In the genomic region with DNA sequence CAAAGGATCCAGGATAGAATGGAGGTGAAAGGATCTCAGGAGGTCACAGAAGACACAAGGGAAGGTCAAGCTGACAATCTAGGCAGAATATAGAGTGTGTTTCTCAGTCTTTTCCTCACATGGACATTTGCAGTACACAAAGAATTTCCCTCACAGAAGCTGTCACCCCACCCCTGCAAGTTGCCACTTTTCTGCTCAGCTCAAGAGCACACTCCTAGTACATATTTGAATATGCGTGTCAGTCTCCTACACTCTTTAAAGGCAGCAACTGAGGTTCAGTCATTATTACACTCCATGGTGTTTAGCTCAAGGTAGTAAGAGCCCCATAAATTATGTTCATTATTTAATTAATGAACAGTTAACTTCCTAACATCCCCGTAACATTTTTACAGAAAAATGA, we compare ENCODE assay signal across 24 cellular contexts. TPM values are rescaled to one million over a fixed set of nuclear protein-coding genes. Genes with fewer than 3 reads are reported as not detected.
DNase-seq lines count a peak whose midpoint lies in the region; ATAC-seq, FAIRE-seq and TF ChIP-seq lines count a peak whose summit lies in the region.
"Had no signal": no experiment of that assay in that cellular context is flagged by ENCODE, and none has a peak within 500 bp of the region (broad histone marks: within the 10 kb centered on the region; RNA-seq: fewer than 3 reads in every experiment).

No MANE protein-coding gene starts in this region.

- peak overlapping the region; percentile 61 for H3K27ac Mint-ChIP-seq in activated CD8-positive, alpha-beta T cell treated with anti-CD3 and anti-CD28 coated beads for 36 hours
- H3K27ac Mint-ChIP-seq in activated CD8-positive, alpha-beta T cell treated with anti-CD3 and anti-CD28 coated beads, Interleukin-2, amount 10 ng/mL, durations not matched to agents 7 days and 5 days, result no peak overlapping the region
- peak overlapping the region; percentile 57 to 99 (median 80) for H3K27ac Mint-ChIP-seq in CD4-positive, alpha-beta memory T cell
- H3K27ac Mint-ChIP-seq in activated T-helper 17 cell treated with anti-CD3 and anti-CD28 coated beads, Interleukin-2, amount 50 U/mL, for 72 hours, result peak overlapping the region; percentile 100
- H3K27ac Mint-ChIP-seq in naive thymus-derived CD8-positive, alpha-beta T cell, result peak overlapping the region; percentile 93 to 98 (median 96)
- H3K27ac Mint-ChIP-seq: memory B cell had no signal

- peaks cover 67% of the 10 kb centered on the region for H3K4me1 Mint-ChIP-seq in activated CD8-positive, alpha-beta T cell treated with anti-CD3 and anti-CD28 coated beads for 36 hours (ENCODE audit: low read depth)
- peaks cover 58% of the 10 kb centered on the region for H3K4me1 Mint-ChIP-seq in activated CD8-positive, alpha-beta T cell treated with anti-CD3 and anti-CD28 coated beads, Interleukin-2, amount 10 ng/mL, durations not matched to agents 7 days and 5 days (ENCODE audit: low read depth)
- H3K4me1 Mint-ChIP-seq in CD4-positive, alpha-beta memory T cell, result peaks cover 53 to 77% (median 58%) of the 10 kb centered on the region in 4 donors
- peaks cover 48% of the 10 kb centered on the region for H3K4me1 Mint-ChIP-seq in activated T-helper 17 cell treated with anti-CD3 and anti-CD28 coated beads, Interleukin-2, amount 50 U/mL, for 72 hours
- peaks cover 43 to 73% (median 69%) of the 10 kb centered on the region in 4 donors for H3K4me1 Mint-ChIP-seq in naive thymus-derived CD8-positive, alpha-beta T cell

- no peaks in the 10 kb centered on the region for H3K36me3 Mint-ChIP-seq in activated CD8-positive, alpha-beta T cell treated with anti-CD3 and anti-CD28 coated beads for 36 hours (ENCODE audit: low read depth)
- peaks cover 2% of the 10 kb centered on the region for H3K36me3 Mint-ChIP-seq in activated CD8-positive, alpha-beta T cell treated with anti-CD3 and anti-CD28 coated beads, Interleukin-2, amount 10 ng/mL, durations not matched to agents 7 days and 5 days (ENCODE audit: low read depth)
- H3K36me3 Mint-ChIP-seq in CD4-positive, alpha-beta memory T cell, result peaks cover 0 to 2% of the 10 kb centered on the region in 2 donors
- peaks cover 8% of the 10 kb centered on the region for H3K36me3 Mint-ChIP-seq in activated T-helper 17 cell treated with anti-CD3 and anti-CD28 coated beads, Interleukin-2, amount 50 U/mL, for 72 hours (ENCODE audit: low read depth)
- H3K36me3 Mint-ChIP-seq in naive thymus-derived CD8-positive, alpha-beta T cell, result no peaks in the 10 kb centered on the region
- H3K36me3 Mint-ChIP-seq: memory B cell had no signal

- no peaks in the 10 kb centered on the region for H3K27me3 Mint-ChIP-seq in activated CD8-positive, alpha-beta T cell treated with anti-CD3 and anti-CD28 coated beads for 36 hours
- H3K27me3 Mint-ChIP-seq in activated CD8-positive, alpha-beta T cell treated with anti-CD3 and anti-CD28 coated beads, Interleukin-2, amount 10 ng/mL, durations not matched to agents 7 days and 5 days (ENCODE audit: low read depth), result peaks cover 2% of the 10 kb centered on the region
- H3K27me3 Mint-ChIP-seq in CD4-positive, alpha-beta memory T cell, result no peaks in the 10 kb centered on the region
- H3K27me3 Mint-ChIP-seq in activated T-helper 17 cell treated with anti-CD3 and anti-CD28 coated beads, Interleukin-2, amount 50 U/mL, for 72 hours, result no peaks in the 10 kb centered on the region
- H3K27me3 Mint-ChIP-seq in naive thymus-derived CD8-positive, alpha-beta T cell, result no peaks in the 10 kb centered on the region
- H3K27me3 Mint-ChIP-seq: memory B cell had no signal

- TF ChIP-seq CTCF in activated CD8-positive, alpha-beta T cell treated with anti-CD3 and anti-CD28 coated beads for 36 hours (IDR thresholded peaks at IDR 0.05), result no peak

- H3K4me3 Mint-ChIP-seq in activated CD8-positive, alpha-beta T cell treated with anti-CD3 and anti-CD28 coated beads for 36 hours, result no peak overlapping the region
- H3K4me3 Mint-ChIP-seq in activated CD8-positive, alpha-beta T cell treated with anti-CD3 and anti-CD28 coated beads, Interleukin-2, amount 10 ng/mL, durations not matched to agents 7 days and 5 days, result no peak overlapping the region
- peak overlapping the region in 6 of 8 donors; percentile 7 to 72 (median 40) for H3K4me3 Mint-ChIP-seq in CD4-positive, alpha-beta memory T cell
- peak overlapping the region; percentile 99 for H3K4me3 Mint-ChIP-seq in activated T-helper 17 cell treated with anti-CD3 and anti-CD28 coated beads, Interleukin-2, amount 50 U/mL, for 72 hours
- peak overlapping the region in 7 of 10 donors; percentile 11 to 80 (median 36) for H3K4me3 Mint-ChIP-seq in naive thymus-derived CD8-positive, alpha-beta T cell
- H3K4me3 Mint-ChIP-seq: memory B cell had no signal

- H3K27me3 ChIP-seq in CD4-positive, alpha-beta memory T cell (ENCODE audit: insufficient read depth, low read length), result no peaks in the 10 kb centered on the region
- H3K27me3 ChIP-seq: brain microvascular endothelial cell, heart right ventricle, SJSA1, testis had no signal

- CTCF ChIA-PET in activated CD8-positive, alpha-beta T cell treated with anti-CD3 and anti-CD28 coated beads for 36 hours (lab: Charles Lee), result interaction anchor here (1.6 to 1.7 kb wide), 2 partner anchors 14 to 20 kb away, joined by 4 to 6 read pairs; no protein-coding TSS in a partner anchor
- CTCF ChIA-PET in activated CD8-positive, alpha-beta T cell treated with anti-CD3 and anti-CD28 coated beads, Interleukin-2, amount 10 ng/mL, durations not matched to agents 7 days and 5 days (lab: Charles Lee), result interaction anchor here (0.9 to 4.0 kb wide), 6 partner anchors 15 to 230 kb away, joined by 3 to 21 read pairs (median 4); no protein-coding TSS in a partner anchor
- CTCF ChIA-PET in CD4-positive, alpha-beta memory T cell (lab: Charles Lee; ENCODE audit: partially characterized antibody), result interaction anchor here (0.9 to 2.0 kb wide), 3 partner anchors 13 to 302 kb away, joined by 4 to 7 read pairs (median 5); no protein-coding TSS in a partner anchor

- FAIRE-seq in HTR-8/SVneo (lab: Jason Lieb, UNC), result no peak

- DNase-seq in activated CD8-positive, alpha-beta T cell treated with anti-CD3 and anti-CD28 coated beads for 36 hours, result peak; percentile 34
- DNase-seq in activated CD8-positive, alpha-beta T cell treated with anti-CD3 and anti-CD28 coated beads, Interleukin-2, amount 10 ng/mL, durations not matched to agents 7 days and 5 days, result no peak
- DNase-seq in CD4-positive, alpha-beta memory T cell, result no peak
- no peak for DNase-seq in naive thymus-derived CD8-positive, alpha-beta T cell
- DNase-seq in HTR-8/SVneo (ENCODE audit: insufficient read length, low spot score) (no peak), SHP77 treated with DMSO at 0.1 percent for 48 hours (lab: John Stamatoyannopoulos, UW) (no peak)
- DNase-seq: ACHN; brain microvascular endothelial cell; C1 segment of cervical spinal cord; effector CD4-positive, alpha-beta T cell; erythroblast; foreskin fibroblast; HCEC 1CT; heart right ventricle; left cardiac atrium; NCI-H2029 treated with DMSO at 0.1 percent for 48 hours; NCI-H2227 treated with DMSO at 0.1 percent for 48 hours; T-helper 2 cell; testis had no signal

- peaks cover 58% of the 10 kb centered on the region for H3K4me1 ChIP-seq in CD4-positive, alpha-beta memory T cell (ENCODE audit: insufficient read depth, low read length)

- intact Hi-C loops in activated CD8-positive, alpha-beta T cell treated with anti-CD3 and anti-CD28 coated beads for 36 hours (cut with micrococcal nuclease), result loop anchor here (5.0 kb wide), 1 partner anchor 54 kb away; no protein-coding TSS in a partner anchor
- intact Hi-C loops in CD4-positive, alpha-beta memory T cell (cut with micrococcal nuclease), result no loop called here

- no peak overlapping the region for H3K4me3 ChIP-seq in CD4-positive, alpha-beta memory T cell (ENCODE audit: low read length in 2 of 2)
- H3K4me3 ChIP-seq: heart right ventricle, SJSA1, skin epidermis, testis had no signal

- H3K9me3 Mint-ChIP-seq in activated CD8-positive, alpha-beta T cell treated with anti-CD3 and anti-CD28 coated beads for 36 hours, result peaks cover 1% of the 10 kb centered on the region
- H3K9me3 Mint-ChIP-seq in activated CD8-positive, alpha-beta T cell treated with anti-CD3 and anti-CD28 coated beads, Interleukin-2, amount 10 ng/mL, durations not matched to agents 7 days and 5 days (ENCODE audit: insufficient read depth), result no peaks in the 10 kb centered on the region
- no peaks in the 10 kb centered on the region for H3K9me3 Mint-ChIP-seq in CD4-positive, alpha-beta memory T cell
- H3K9me3 Mint-ChIP-seq in activated T-helper 17 cell treated with anti-CD3 and anti-CD28 coated beads, Interleukin-2, amount 50 U/mL, for 72 hours, result no peaks in the 10 kb centered on the region
- peaks cover 0 to 2% (median 0%) of the 10 kb centered on the region in 9 donors for H3K9me3 Mint-ChIP-seq in naive thymus-derived CD8-positive, alpha-beta T cell
- H3K9me3 Mint-ChIP-seq: memory B cell had no signal

- no peaks in the 10 kb centered on the region for H3K9me3 ChIP-seq in CD4-positive, alpha-beta memory T cell (ENCODE audit: control insufficient read depth in 1 of 2, low read length in 2 of 2)
- H3K9me3 ChIP-seq: heart right ventricle, SJSA1, testis had no signal

- no peaks in the 10 kb centered on the region for H3K36me3 ChIP-seq in CD4-positive, alpha-beta memory T cell (ENCODE audit: insufficient read depth, low read length)
- H3K36me3 ChIP-seq: brain microvascular endothelial cell, heart right ventricle, SJSA1 had no signal

- ATAC-seq in activated CD8-positive, alpha-beta T cell treated with anti-CD3 and anti-CD28 coated beads for 36 hours, result peak; percentile 17
- ATAC-seq in activated CD8-positive, alpha-beta T cell treated with anti-CD3 and anti-CD28 coated beads, Interleukin-2, amount 10 ng/mL, durations not matched to agents 7 days and 5 days, result no peak
- ATAC-seq in activated T-helper 17 cell treated with anti-CD3 and anti-CD28 coated beads, Interleukin-2, amount 50 U/mL, for 72 hours (replicated peaks), result peak; percentile 15
- ATAC-seq in naive thymus-derived CD8-positive, alpha-beta T cell, result no peak
- ATAC-seq in HG03097 (IDR thresholded peaks at IDR 0.05; ENCODE audit: low FRiP score, unreplicated experiment), result no peak
- ATAC-seq: heart right ventricle, left cardiac atrium had no signal

- H3K27ac ChIP-seq in CD4-positive, alpha-beta memory T cell (ENCODE audit: low read depth, low read length), result no peak overlapping the region
- H3K27ac ChIP-seq: brain microvascular endothelial cell, SJSA1, testis had no signal

- POLR2A ChIA-PET in activated CD8-positive, alpha-beta T cell treated with anti-CD3 and anti-CD28 coated beads for 36 hours (lab: Charles Lee), result interaction anchor here (1.0 to 28.0 kb wide), 5 partner anchors 9 to 101 kb away, joined by 4 to 661 read pairs (median 13); no protein-coding TSS in a partner anchor
- POLR2A ChIA-PET in activated CD8-positive, alpha-beta T cell treated with anti-CD3 and anti-CD28 coated beads, Interleukin-2, amount 10 ng/mL, durations not matched to agents 7 days and 5 days (lab: Charles Lee), result interaction anchor here (1.7 kb wide), 1 partner anchor 11 kb away, joined by 4 read pairs; no protein-coding TSS in a partner anchor
- POLR2A ChIA-PET in CD4-positive, alpha-beta memory T cell (lab: Charles Lee; ENCODE audit: partially characterized antibody), result interaction anchor here (1.0 to 34.5 kb wide), 5 partner anchors 8 to 233 kb away, joined by 3 to 1488 read pairs (median 949); no protein-coding TSS in a partner anchor
- POLR2A ChIA-PET in naive thymus-derived CD8-positive, alpha-beta T cell (lab: Charles Lee), result interaction anchor here (0.7 to 17.9 kb wide), 6 partner anchors 10 to 96 kb away, joined by 3 to 476 read pairs (median 4); no protein-coding TSS in a partner anchor

RNA-seq across cellular contexts. Expression of a gene that starts 59.1 kb away (rescaled TPM):
- total RNA-seq in activated CD8-positive, alpha-beta T cell treated with anti-CD3 and anti-CD28 coated beads for 36 hours, result 100 to 1,000 TPM; 527 to 532 TPM
- 100 to 1,000 TPM; 456 to 467 TPM for total RNA-seq in activated CD8-positive, alpha-beta T cell treated with anti-CD3 and anti-CD28 coated beads, Interleukin-2, amount 10 ng/mL, durations not matched to agents 7 days and 5 days
- 100 to 1,000 TPM; 732 to 761 TPM for total RNA-seq in CD4-positive, alpha-beta memory T cell
- 100 to 1,000 TPM; 435 to 454 TPM for polyA plus RNA-seq in CD4-positive, alpha-beta memory T cell
- total RNA-seq in activated T-helper 17 cell treated with anti-CD3 and anti-CD28 coated beads, Interleukin-2, amount 50 U/mL, for 72 hours, result 100 to 1,000 TPM; 309 to 471 TPM
- 100 to 1,000 TPM; 925 to 962 TPM for total RNA-seq in naive thymus-derived CD8-positive, alpha-beta T cell
- polyA plus RNA-seq in naive thymus-derived CD8-positive, alpha-beta T cell, result 100 to 1,000 TPM; 407 to 433 (median 430) TPM

Comparison
In these comparisons a context has a peak if more than half of its experiments do, and no peak if none do; other contexts are left out.
1. ATAC-seq: peak in activated CD8-positive, alpha-beta T cell treated with anti-CD3 and anti-CD28 coated beads for 36 hours (single experiment) and activated T-helper 17 cell treated with anti-CD3 and anti-CD28 coated beads, Interleukin-2, amount 50 U/mL, for 72 hours (single experiment); none in activated CD8-positive, alpha-beta T cell treated with anti-CD3 and anti-CD28 coated beads, Interleukin-2, amount 10 ng/mL, durations not matched to agents 7 days and 5 days (single experiment), naive thymus-derived CD8-positive, alpha-beta T cell (0 of 2) and HG03097 (single experiment).
2. H3K4me3 Mint-ChIP-seq: peak in CD4-positive, alpha-beta memory T cell (6 of 8), activated T-helper 17 cell treated with anti-CD3 and anti-CD28 coated beads, Interleukin-2, amount 50 U/mL, for 72 hours (single experiment) and naive thymus-derived CD8-positive, alpha-beta T cell (7 of 10); none in activated CD8-positive, alpha-beta T cell treated with anti-CD3 and anti-CD28 coated beads for 36 hours (single experiment) and activated CD8-positive, alpha-beta T cell treated with anti-CD3 and anti-CD28 coated beads, Interleukin-2, amount 10 ng/mL, durations not matched to agents 7 days and 5 days (single experiment).